Comparison of ENCODE assay signal across 39 cellular contexts in the genomic region with DNA sequence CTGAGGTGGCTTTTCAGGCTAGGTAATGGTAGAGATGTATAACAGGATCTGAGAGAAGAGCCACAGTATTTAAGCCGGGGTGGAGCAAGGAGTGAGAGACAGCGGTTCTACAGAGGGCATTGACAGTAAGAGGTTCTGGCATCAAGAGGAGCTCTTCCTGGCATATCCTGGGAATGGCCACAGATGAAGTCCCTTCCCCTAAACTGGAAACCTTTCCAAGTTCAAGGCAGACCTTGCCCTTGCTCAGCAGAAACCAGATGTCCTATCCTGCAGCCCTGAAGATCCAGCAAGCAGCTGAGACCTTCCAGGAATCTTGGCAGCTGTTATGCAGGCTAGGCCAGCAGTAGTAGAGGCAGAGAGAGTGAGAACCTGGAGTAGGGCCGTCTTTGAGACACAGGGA. TPM values are rescaled to one million over a fixed set of nuclear protein-coding genes. Genes with fewer than 3 reads are reported as not detected.
"Had no signal": no experiment of that assay in that cellular context is flagged by ENCODE, and none has a peak within 500 bp of the region (broad histone marks: within the 10 kb centered on the region; RNA-seq: fewer than 3 reads in every experiment).

No MANE protein-coding gene starts in this region.

- DNase-seq: activated effector memory CD4-positive, alpha-beta T cell treated with anti-CD3 and anti-CD28 coated beads, Interleukin-2, amount 50 U/mL, for 16 hours; activated effector memory CD4-positive, alpha-beta T cell treated with Interleukin-2 at 50 U/mL for 16 hours; activated gamma-delta T cell; activated gamma-delta T cell treated with Interleukin-2 at 50 U/mL for 16 hours; activated naive CD4-positive, alpha-beta T cell; activated naive CD4-positive, alpha-beta T cell treated with anti-CD3 and anti-CD28 coated beads for 36 hours; activated naive CD4-positive, alpha-beta T cell treated with anti-CD3 and anti-CD28 coated beads, Interleukin-2, amount 10 ng/mL, durations not matched to agents 7 days and 5 days; activated naive CD4-positive, alpha-beta T cell treated with anti-CD3 and anti-CD28 coated beads, Interleukin-2, amount 50 U/mL, for 16 hours; activated naive CD4-positive, alpha-beta T cell treated with Interleukin-2 at 50 U/mL for 16 hours; activated naive CD8-positive, alpha-beta T cell treated with anti-CD3 and anti-CD28 coated beads for 36 hours; activated naive CD8-positive, alpha-beta T cell treated with anti-CD3 and anti-CD28 coated beads, Interleukin-2, amount 10 ng/mL, durations not matched to agents 7 days and 5 days; activated naive CD8-positive, alpha-beta T cell treated with anti-CD3 and anti-CD28 coated beads, Interleukin-2, amount 50 U/mL, for 24 hours; activated T-cell treated with anti-CD3 and anti-CD28 coated beads for 4 hours; activated T-cell treated with anti-CD3 and anti-CD28 coated beads, Interleukin-2, amount 50 U/mL, for 1 hour; activated T-cell treated with anti-CD3 and anti-CD28 coated beads, Interleukin-2, amount 50 U/mL, for 24 hours; activated T-cell treated with anti-CD3 and anti-CD28 coated beads, Interleukin-2, amount 50 U/mL, for 4 hours; activated T-cell treated with anti-CD3 and anti-CD28 coated beads, Interleukin-2, amount 50 U/mL, for 48 hours; activated T-cell treated with anti-CD3 and anti-CD28 coated beads, Interleukin-2, amount 50 U/mL, for 72 hours; adrenal gland; amniotic stem cell; amygdala; anterior cingulate cortex; aorta; brain microvascular endothelial cell; caudate nucleus; central memory CD4-positive, alpha-beta T cell; cerebellar nuclear complex had no signal

- H3K4me1 ChIP-seq: adrenal gland, ascending aorta, breast epithelium had no signal

- H3K9me3 ChIP-seq: adrenal gland, ascending aorta, breast epithelium had no signal

- H3K36me3 ChIP-seq: adrenal gland, ascending aorta, brain microvascular endothelial cell, breast epithelium, cardiac muscle cell had no signal

- H3K4me3 ChIP-seq: adrenal gland, ascending aorta, breast epithelium, cardiac muscle cell had no signal

- FAIRE-seq: astrocyte had no signal

- ATAC-seq: activated naive CD4-positive, alpha-beta T cell treated with anti-CD3 and anti-CD28 coated beads, Interleukin-2, amount 50 U/mL, for 72 hours; activated naive CD8-positive, alpha-beta T cell treated with anti-CD3 and anti-CD28 coated beads, Interleukin-2, amount 50 U/mL, for 24 hours; activated T-cell treated with anti-CD3 and anti-CD28 coated beads, Interleukin-2, amount 50 U/mL, for 4 hours; activated T-cell treated with anti-CD3 and anti-CD28 coated beads, Interleukin-2, amount 50 U/mL, for 72 hours; activated T-helper 17 cell treated with anti-CD3 and anti-CD28 coated beads, Interleukin-2, amount 50 U/mL, for 72 hours had no signal

- H3K27me3 ChIP-seq: adrenal gland, ascending aorta, brain microvascular endothelial cell, breast epithelium, cardiac muscle cell had no signal

- H3K27ac ChIP-seq: adrenal gland, ascending aorta, brain microvascular endothelial cell, breast epithelium, cardiac muscle cell had no signal

RNA-seq across cellular contexts. Expression of a gene that starts 18.1 kb away (rescaled TPM):
- total RNA-seq: activated naive CD4-positive, alpha-beta T cell treated with anti-CD3 and anti-CD28 coated beads for 36 hours; activated naive CD4-positive, alpha-beta T cell treated with anti-CD3 and anti-CD28 coated beads, Interleukin-2, amount 50 U/mL, for 72 hours; activated naive CD8-positive, alpha-beta T cell treated with anti-CD3 and anti-CD28 coated beads for 36 hours; activated naive CD8-positive, alpha-beta T cell treated with anti-CD3 and anti-CD28 coated beads, Interleukin-2, amount 10 ng/mL, durations not matched to agents 7 days and 5 days; activated T-cell treated with anti-CD3 and anti-CD28 coated beads, Interleukin-2, amount 50 U/mL, for 72 hours; activated T-helper 1 cell treated with anti-CD3 and anti-CD28 coated beads, Interleukin-12 subunit alpha, Interleukin-12 subunit beta, Interleukin-2, Interleukin-4 antibody, amounts not matched to agents 30 ng/mL and 10 ng/mL and 1 ng/mL, durations not matched to agents 14 hours and 24 hours and 36 hours; activated T-helper 17 cell treated with anti-CD3 and anti-CD28 coated beads, Interleukin-2, amount 50 U/mL, for 72 hours; activated T-helper 2 cell treated with anti-CD3 and anti-CD28 coated beads, Interferon-gamma antibody, Interleukin-2, Interleukin-4, amounts not matched to agents 10 μg/mL and 5 μg/mL and 100 μg/mL, durations not matched to agents 14 hours and 24 hours and 36 hours; astrocyte; breast epithelium; bronchial epithelial cell; cardiac muscle cell; cardiac septum; chondrocyte had no signal

RNA-seq across cellular contexts. Expression of a gene that starts 21.2 kb away (rescaled TPM):
- total RNA-seq: activated naive CD4-positive, alpha-beta T cell treated with anti-CD3 and anti-CD28 coated beads for 36 hours; activated naive CD4-positive, alpha-beta T cell treated with anti-CD3 and anti-CD28 coated beads, Interleukin-2, amount 50 U/mL, for 72 hours; activated naive CD8-positive, alpha-beta T cell treated with anti-CD3 and anti-CD28 coated beads for 36 hours; activated naive CD8-positive, alpha-beta T cell treated with anti-CD3 and anti-CD28 coated beads, Interleukin-2, amount 10 ng/mL, durations not matched to agents 7 days and 5 days; activated T-cell treated with anti-CD3 and anti-CD28 coated beads, Interleukin-2, amount 50 U/mL, for 72 hours; activated T-helper 1 cell treated with anti-CD3 and anti-CD28 coated beads, Interleukin-12 subunit alpha, Interleukin-12 subunit beta, Interleukin-2, Interleukin-4 antibody, amounts not matched to agents 30 ng/mL and 10 ng/mL and 1 ng/mL, durations not matched to agents 14 hours and 24 hours and 36 hours; activated T-helper 17 cell treated with anti-CD3 and anti-CD28 coated beads, Interleukin-2, amount 50 U/mL, for 72 hours; activated T-helper 2 cell treated with anti-CD3 and anti-CD28 coated beads, Interferon-gamma antibody, Interleukin-2, Interleukin-4, amounts not matched to agents 10 μg/mL and 5 μg/mL and 100 μg/mL, durations not matched to agents 14 hours and 24 hours and 36 hours; ascending aorta; astrocyte; breast epithelium; bronchial epithelial cell; cardiac septum; chondrocyte had no signal

RNA-seq across cellular contexts. Expression of a gene that starts 50.6 kb away (rescaled TPM):
- total RNA-seq: activated naive CD4-positive, alpha-beta T cell treated with anti-CD3 and anti-CD28 coated beads for 36 hours; activated naive CD4-positive, alpha-beta T cell treated with anti-CD3 and anti-CD28 coated beads, Interleukin-2, amount 50 U/mL, for 72 hours; activated naive CD8-positive, alpha-beta T cell treated with anti-CD3 and anti-CD28 coated beads for 36 hours; activated naive CD8-positive, alpha-beta T cell treated with anti-CD3 and anti-CD28 coated beads, Interleukin-2, amount 10 ng/mL, durations not matched to agents 7 days and 5 days; activated T-cell treated with anti-CD3 and anti-CD28 coated beads, Interleukin-2, amount 50 U/mL, for 72 hours; activated T-helper 1 cell treated with anti-CD3 and anti-CD28 coated beads, Interleukin-12 subunit alpha, Interleukin-12 subunit beta, Interleukin-2, Interleukin-4 antibody, amounts not matched to agents 30 ng/mL and 10 ng/mL and 1 ng/mL, durations not matched to agents 14 hours and 24 hours and 36 hours; activated T-helper 17 cell treated with anti-CD3 and anti-CD28 coated beads, Interleukin-2, amount 50 U/mL, for 72 hours; activated T-helper 2 cell treated with anti-CD3 and anti-CD28 coated beads, Interferon-gamma antibody, Interleukin-2, Interleukin-4, amounts not matched to agents 10 μg/mL and 5 μg/mL and 100 μg/mL, durations not matched to agents 14 hours and 24 hours and 36 hours; ascending aorta; astrocyte; breast epithelium; bronchial epithelial cell; cardiac muscle cell; cardiac septum; cerebellum; chondrocyte had no signal
- polyA plus RNA-seq: cardiac muscle cell had no signal
